4 cellular contexts compared by ENCODE assay signal in the genomic region with DNA sequence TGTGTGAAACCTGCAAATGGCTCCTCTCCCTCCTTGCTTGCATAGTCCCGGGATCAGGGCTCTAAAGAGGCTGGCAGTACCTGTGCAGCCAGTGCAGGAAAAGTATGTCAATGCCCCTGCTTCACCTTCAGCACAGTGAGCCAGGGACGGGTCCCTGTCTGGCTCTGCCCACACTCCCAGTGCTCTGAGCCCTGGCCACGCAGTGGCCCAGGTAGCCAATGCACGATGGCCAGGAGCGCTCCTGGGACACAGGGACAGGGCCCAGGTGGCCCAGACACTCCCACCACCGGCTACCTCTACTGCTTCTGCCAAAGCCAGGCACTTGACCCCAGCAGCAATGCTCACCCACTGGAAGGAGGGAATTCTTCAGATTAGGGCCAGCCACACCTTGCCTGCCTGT.
"Had no signal": no experiment of that assay in that cellular context is flagged by ENCODE, and none has a peak within 500 bp of the region (broad histone marks: within the 10 kb centered on the region; RNA-seq: fewer than 3 reads in every experiment).

No MANE protein-coding gene starts in this region.

- H3K4me3 Mint-ChIP-seq: GM23338, H9 had no signal

- DNase-seq: H9, HCEC 1CT, IMR-90 had no signal

- H3K4me3 ChIP-seq: GM23338 had no signal

- ATAC-seq: GM23338 had no signal

- H3K9me3 Mint-ChIP-seq: GM23338 had no signal

- H3K4me1 Mint-ChIP-seq: H9 had no signal

- H3K27ac Mint-ChIP-seq: GM23338, H9 had no signal
